ENCODE assay signal across 15 cellular contexts in genomic region chr5:125148706-125149105, GRCh38.
"Had no signal": no experiment of that assay in that cellular context is flagged by ENCODE, and none has a peak within 500 bp of the region (broad histone marks: within the 10 kb centered on the region; RNA-seq: fewer than 3 reads in every experiment).

No MANE protein-coding gene starts in this region.

- DNase-seq: activated CD4-positive, alpha-beta memory T cell treated with anti-CD3 and anti-CD28 coated beads, Interleukin-2, amount 10 ng/mL, durations not matched to agents 7 days and 5 days; activated CD4-positive, alpha-beta T cell treated with anti-CD3 and anti-CD28 coated beads for 36 hours; activated CD8-positive, alpha-beta memory T cell treated with anti-CD3 and anti-CD28 coated beads, Interleukin-2, amount 50 U/mL, for 4 hours; activated naive CD4-positive, alpha-beta T cell; activated T-cell treated with anti-CD3 and anti-CD28 coated beads, Interleukin-2, amount 50 U/mL, for 72 hours; caudate nucleus; effector CD4-positive, alpha-beta T cell; head of caudate nucleus; pancreas; T-helper 1 cell; uterus had no signal

- H3K4me1 Mint-ChIP-seq: activated CD4-positive, alpha-beta memory T cell treated with anti-CD3 and anti-CD28 coated beads, Interleukin-2, amount 10 ng/mL, durations not matched to agents 7 days and 5 days; activated CD4-positive, alpha-beta T cell treated with anti-CD3 and anti-CD28 coated beads for 36 hours had no signal

- H3K27ac ChIP-seq: coronary artery, neural progenitor cell, pancreas, uterus, VCaP had no signal

- H3K36me3 ChIP-seq: neural progenitor cell, pancreas, uterus had no signal

- H3K9ac ChIP-seq: neural progenitor cell had no signal

- ATAC-seq: activated CD4-positive, alpha-beta T cell treated with anti-CD3 and anti-CD28 coated beads for 36 hours; activated T-cell treated with anti-CD3 and anti-CD28 coated beads, Interleukin-2, amount 50 U/mL, for 72 hours; left lobe of liver; pancreas had no signal

- H3K9me3 ChIP-seq: pancreas, uterus had no signal

- H3K27ac Mint-ChIP-seq: activated CD4-positive, alpha-beta memory T cell treated with anti-CD3 and anti-CD28 coated beads, Interleukin-2, amount 10 ng/mL, durations not matched to agents 7 days and 5 days; activated CD4-positive, alpha-beta T cell treated with anti-CD3 and anti-CD28 coated beads for 36 hours; activated T-cell treated with anti-CD3 and anti-CD28 coated beads, Interleukin-2, amount 50 U/mL, for 72 hours; neural progenitor cell had no signal

- H3K4me3 Mint-ChIP-seq: activated CD4-positive, alpha-beta memory T cell treated with anti-CD3 and anti-CD28 coated beads, Interleukin-2, amount 10 ng/mL, durations not matched to agents 7 days and 5 days; activated CD4-positive, alpha-beta T cell treated with anti-CD3 and anti-CD28 coated beads for 36 hours; activated T-cell treated with anti-CD3 and anti-CD28 coated beads, Interleukin-2, amount 50 U/mL, for 72 hours; neural progenitor cell had no signal

- H3K4me3 ChIP-seq: coronary artery, neural progenitor cell, pancreas, uterus had no signal

- H3K4me1 ChIP-seq: pancreas, uterus had no signal

- H3K36me3 Mint-ChIP-seq: neural progenitor cell had no signal

- H3K9me3 Mint-ChIP-seq: activated CD4-positive, alpha-beta memory T cell treated with anti-CD3 and anti-CD28 coated beads, Interleukin-2, amount 10 ng/mL, durations not matched to agents 7 days and 5 days; neural progenitor cell had no signal

- H3K4me2 ChIP-seq: neural progenitor cell had no signal

- H2AFZ ChIP-seq: neural progenitor cell had no signal

- H3K27me3 Mint-ChIP-seq: activated CD4-positive, alpha-beta memory T cell treated with anti-CD3 and anti-CD28 coated beads, Interleukin-2, amount 10 ng/mL, durations not matched to agents 7 days and 5 days; activated CD4-positive, alpha-beta T cell treated with anti-CD3 and anti-CD28 coated beads for 36 hours had no signal

- H3K27me3 ChIP-seq: neural progenitor cell, pancreas, uterus had no signal
